ENCODE assay signal across 13 cellular contexts in genomic region chr7:36191292-36191920, GRCh38. TPM values are rescaled to one million over a fixed set of nuclear protein-coding genes. Genes with fewer than 3 reads are reported as not detected.
DNase-seq lines count a peak whose midpoint lies in the region; ATAC-seq and TF ChIP-seq lines count a peak whose summit lies in the region.
"Had no signal": no experiment of that assay in that cellular context is flagged by ENCODE, and none has a peak within 500 bp of the region (broad histone marks: within the 10 kb centered on the region; RNA-seq: fewer than 3 reads in every experiment).

No MANE protein-coding gene starts in this region.

- H3K9me3 Mint-ChIP-seq in activated naive CD8-positive, alpha-beta T cell treated with anti-CD3 and anti-CD28 coated beads, Interleukin-2, amount 50 U/mL, for 24 hours, result no peaks in the 10 kb centered on the region
- H3K9me3 Mint-ChIP-seq: activated T-helper 2 cell treated with anti-CD3 and anti-CD28 coated beads, Interferon-gamma antibody, Interleukin-2, Interleukin-4, amounts not matched to agents 10 μg/mL and 5 μg/mL and 100 μg/mL, durations not matched to agents 14 hours and 24 hours and 36 hours had no signal

- H3K27me3 Mint-ChIP-seq in activated naive CD8-positive, alpha-beta T cell treated with anti-CD3 and anti-CD28 coated beads, Interleukin-2, amount 50 U/mL, for 24 hours, result no peaks in the 10 kb centered on the region

- H3K4me3 ChIP-seq in cardiac muscle cell (no peak overlapping the region), vagina (peak overlapping the region in 1 of 2 donors; percentile 20)
- H3K4me3 ChIP-seq: thoracic aorta had no signal

- H3K9me3 ChIP-seq in cardiac muscle cell (ENCODE audit: low read depth) (no peaks in the 10 kb centered on the region), vagina (no peaks in the 10 kb centered on the region)
- H3K9me3 ChIP-seq: thoracic aorta had no signal

- H3K27me3 ChIP-seq in cardiac muscle cell (no peaks in the 10 kb centered on the region), vagina (no peaks in the 10 kb centered on the region)

- in situ Hi-C loops in G401 (cut with HindIII; ENCODE audit: low sequenced_read_pairs), result no loop called here

- DNase-seq in cardiac muscle cell (ENCODE audit: low read depth in 1 of 2, low spot score in 1 of 2) (peak in 1 of 2 donors; percentile 55), left ventricle myocardium superior (no peak), LHCN-M2 (ENCODE audit: low read depth) (peak; percentile 42), germinal center (ENCODE audit: low spot score) (peak; percentile 20), vagina (ENCODE audit: extremely low spot score in 2 of 2) (no peak), G401 (ENCODE audit: low spot score) (no peak)
- no peak for DNase-seq in activated naive CD8-positive, alpha-beta T cell treated with anti-CD3 and anti-CD28 coated beads, Interleukin-2, amount 50 U/mL, for 24 hours
- DNase-seq: naive thymus-derived CD4-positive, alpha-beta T cell; NCI-H1436 treated with DMSO at 0.1 percent for 48 hours had no signal

- H3K36me3 ChIP-seq in cardiac muscle cell, result no peaks in the 10 kb centered on the region
- no peaks in the 10 kb centered on the region for H3K36me3 ChIP-seq in vagina
- H3K36me3 ChIP-seq: thoracic aorta had no signal

- no peak for TF ChIP-seq POLR2A in vagina (IDR thresholded peaks at IDR 0.05)

- intact Hi-C loops in left ventricle myocardium superior (cut with micrococcal nuclease), result no loop called here
- intact Hi-C loops in vagina (cut with DNase I), result no loop called here

- H3K27ac Mint-ChIP-seq in activated naive CD8-positive, alpha-beta T cell treated with anti-CD3 and anti-CD28 coated beads, Interleukin-2, amount 50 U/mL, for 24 hours, result no peak overlapping the region
- H3K27ac Mint-ChIP-seq: activated T-helper 2 cell treated with anti-CD3 and anti-CD28 coated beads, Interferon-gamma antibody, Interleukin-2, Interleukin-4, amounts not matched to agents 10 μg/mL and 5 μg/mL and 100 μg/mL, durations not matched to agents 14 hours and 24 hours and 36 hours had no signal

- no peak overlapping the region for H3K4me3 Mint-ChIP-seq in activated naive CD8-positive, alpha-beta T cell treated with anti-CD3 and anti-CD28 coated beads, Interleukin-2, amount 50 U/mL, for 24 hours
- H3K4me3 Mint-ChIP-seq: naive thymus-derived CD4-positive, alpha-beta T cell had no signal

- H3K36me3 Mint-ChIP-seq in activated naive CD8-positive, alpha-beta T cell treated with anti-CD3 and anti-CD28 coated beads, Interleukin-2, amount 50 U/mL, for 24 hours (ENCODE audit: low read depth), result no peaks in the 10 kb centered on the region

- H3K27ac ChIP-seq in cardiac muscle cell, result peak overlapping the region; percentile 19
- H3K27ac ChIP-seq in vagina, result peak overlapping the region; percentile 74
- H3K27ac ChIP-seq: RWPE1, thoracic aorta had no signal

- H3K4me1 Mint-ChIP-seq in activated naive CD8-positive, alpha-beta T cell treated with anti-CD3 and anti-CD28 coated beads, Interleukin-2, amount 50 U/mL, for 24 hours, result no peaks in the 10 kb centered on the region

- ATAC-seq in left ventricle myocardium superior (no peak), HG03095 (IDR thresholded peaks at IDR 0.05; ENCODE audit: unreplicated experiment) (no peak)
- ATAC-seq in activated naive CD8-positive, alpha-beta T cell treated with anti-CD3 and anti-CD28 coated beads, Interleukin-2, amount 50 U/mL, for 24 hours, result no peak

- no peak for TF ChIP-seq CTCF in cardiac muscle cell (IDR thresholded peaks at IDR 0.05; ENCODE audit: low read depth, low read length)
- no peak for TF ChIP-seq CTCF in vagina (IDR thresholded peaks at IDR 0.05)

- H3K4me1 ChIP-seq in cardiac muscle cell (ENCODE audit: low read depth) (peaks cover 24% of the 10 kb centered on the region), vagina (peaks cover 34% of the 10 kb centered on the region)

RNA-seq across cellular contexts. Expression of gene EEPD1, which starts 38.4 kb away (rescaled TPM):
- total RNA-seq in cardiac muscle cell, result 11.9 and 13.5 TPM in 2 replicates
- polyA plus RNA-seq in cardiac muscle cell, result 4.8 and 13.8 TPM in 2 replicates
- 9.6 TPM for total RNA-seq in left ventricle myocardium superior
- total RNA-seq in LHCN-M2 (2014; rRNA removed), result 2.5 and 3.5 TPM in 2 replicates
- 3.9 TPM for polyA plus RNA-seq in LHCN-M2 (2012)
- 9.8 TPM for total RNA-seq in vagina
- 15.5 and 32.6 TPM in 2 replicates for total RNA-seq in G401 (2014; rRNA removed; shearing (Covaris generic))

Comparison
In these comparisons a context has a peak if more than half of its experiments do, and no peak if none do; other contexts are left out.
1. DNase-seq: peak in LHCN-M2 (single experiment) and germinal center (single experiment); none in left ventricle myocardium superior (single experiment), vagina (0 of 2), G401 (single experiment) and activated naive CD8-positive, alpha-beta T cell treated with anti-CD3 and anti-CD28 coated beads, Interleukin-2, amount 50 U/mL, for 24 hours (single experiment).